In genomic region chr14:92601757-92602417, GRCh38 we compare ENCODE assay signal across 25 cellular contexts.
DNase-seq lines count a peak whose midpoint lies in the region; ATAC-seq and TF ChIP-seq lines count a peak whose summit lies in the region.
"Had no signal": no experiment of that assay in that cellular context is flagged by ENCODE, and none has a peak within 500 bp of the region (broad histone marks: within the 10 kb centered on the region; RNA-seq: fewer than 3 reads in every experiment).

No MANE protein-coding gene starts in this region.

- H3K36me3 Mint-ChIP-seq in immature natural killer cell, result peaks cover 8 to 11% (median 11%) of the 10 kb centered on the region in 3 donors
- H3K36me3 Mint-ChIP-seq: CD4-positive, CD25-positive, alpha-beta regulatory T cell had no signal

- H3K27me3 Mint-ChIP-seq in immature natural killer cell (ENCODE audit: low read depth in 3 of 3), result peaks cover 5 to 11% (median 6%) of the 10 kb centered on the region in 3 donors
- H3K27me3 Mint-ChIP-seq: activated B cell treated with CpG ODN at 0.5 μM for 24 hours; activated CD4-positive, alpha-beta memory T cell treated with anti-CD3 and anti-CD28 coated beads, Interleukin-2, amount 10 ng/mL, durations not matched to agents 7 days and 5 days; activated T-cell treated with anti-CD3 and anti-CD28 coated beads, Interleukin-2, amount 50 U/mL, for 24 hours; CD4-positive, CD25-positive, alpha-beta regulatory T cell; memory B cell had no signal

- TF ChIP-seq CTCF in colonic mucosa (IDR thresholded peaks at IDR 0.05), result no peak

- intact Hi-C loops in colonic mucosa (cut with DNase I), result no loop called here
- intact Hi-C loops in sciatic nerve (cut with DNase I), result no loop called here

- peak overlapping the region; percentile 76 to 94 (median 89) for H3K27ac Mint-ChIP-seq in immature natural killer cell
- H3K27ac Mint-ChIP-seq: activated B cell treated with CpG ODN at 0.5 μM for 24 hours; activated CD4-positive, alpha-beta memory T cell treated with anti-CD3 and anti-CD28 coated beads, Interleukin-2, amount 10 ng/mL, durations not matched to agents 7 days and 5 days; activated T-cell treated with anti-CD3 and anti-CD28 coated beads, Interleukin-2, amount 50 U/mL, for 24 hours; memory B cell; nephron progenitor cell; T-helper 2 cell treated with Interferon-gamma antibody and Interleukin-4, amounts not matched to agents 5 μg/mL and 100 μg/mL, for 36 hours had no signal

- ATAC-seq in sciatic nerve (peak; percentile 43), GM19455 (IDR thresholded peaks at IDR 0.05; ENCODE audit: unreplicated experiment) (no peak), HG03159 (IDR thresholded peaks at IDR 0.05; ENCODE audit: unreplicated experiment) (no peak)

- H3K27me3 ChIP-seq in BLaER1 treated with 17β-estradiol and CSF1 and Interleukin-3, amounts not matched to agents 10 nM and 100 nM, result no peaks in the 10 kb centered on the region
- no peaks in the 10 kb centered on the region for H3K27me3 ChIP-seq in colonic mucosa
- H3K27me3 ChIP-seq: testis had no signal

- peaks cover 25 to 73% (median 66%) of the 10 kb centered on the region in 10 experiments for H3K4me1 ChIP-seq in BLaER1 treated with 17β-estradiol and CSF1 and Interleukin-3, amounts not matched to agents 10 nM and 100 nM
- H3K4me1 ChIP-seq in colonic mucosa, result no peaks in the 10 kb centered on the region

- peaks cover 0 to 26% (median 0%) of the 10 kb centered on the region in 11 experiments; a peak in 4 of 22 replicates for H4K20me1 ChIP-seq in BLaER1 treated with 17β-estradiol and CSF1 and Interleukin-3, amounts not matched to agents 10 nM and 100 nM

- peak overlapping the region in 9 of 11 experiments; percentile 63 to 87 (median 83); a peak in 15 of 22 replicates for H3K27ac ChIP-seq in BLaER1 treated with 17β-estradiol and CSF1 and Interleukin-3, amounts not matched to agents 10 nM and 100 nM
- H3K27ac ChIP-seq in colonic mucosa, result peak overlapping the region; percentile 38
- H3K27ac ChIP-seq: HL-60, SK-N-MC, testis had no signal

- H3K4me1 Mint-ChIP-seq in immature natural killer cell, result peaks cover 61 to 89% of the 10 kb centered on the region in 2 donors

- H3K4me2 ChIP-seq in BLaER1 treated with 17β-estradiol and CSF1 and Interleukin-3, amounts not matched to agents 10 nM and 100 nM, result peak overlapping the region; percentile 59 to 95 (median 82); a peak in 19 of 22 replicates

- DNase-seq in colonic mucosa (no peak), immature natural killer cell (no peak), sciatic nerve (ENCODE audit: low spot score) (no peak), mesenteric fat pad (ENCODE audit: low spot score) (no peak), NCI-H2171 (lab: John Stamatoyannopoulos, UW) (no peak)
- DNase-seq: activated B cell treated with CpG ODN at 0.5 μM for 24 hours; activated CD4-positive, alpha-beta memory T cell treated with anti-CD3 and anti-CD28 coated beads, Interleukin-2, amount 10 ng/mL, durations not matched to agents 7 days and 5 days; activated naive CD4-positive, alpha-beta T cell treated with Interleukin-2 at 50 U/mL for 16 hours; activated T-cell treated with anti-CD3 and anti-CD28 coated beads, Interleukin-2, amount 50 U/mL, for 24 hours; CD4-positive, CD25-positive, alpha-beta regulatory T cell; DMS 273 treated with DMSO at 0.1 percent for 48 hours; hippocampal formation; islet precursor cell; NCI-H1417; NCI-H510A treated with DMSO at 0.1 percent for 48 hours; nephron progenitor cell; stimulated activated CD4-positive, alpha-beta T cell treated with anti-CD3 and anti-CD28 coated beads, Interleukin-12 subunit alpha, Interleukin-12 subunit beta, amount 100 ng/mL, for 4 hours; testis had no signal

- peak overlapping the region; percentile 48 to 81 (median 63) for H3K4me3 Mint-ChIP-seq in immature natural killer cell
- H3K4me3 Mint-ChIP-seq: activated B cell treated with CpG ODN at 0.5 μM for 24 hours; activated CD4-positive, alpha-beta memory T cell treated with anti-CD3 and anti-CD28 coated beads, Interleukin-2, amount 10 ng/mL, durations not matched to agents 7 days and 5 days; activated T-cell treated with anti-CD3 and anti-CD28 coated beads, Interleukin-2, amount 50 U/mL, for 24 hours; CD4-positive, CD25-positive, alpha-beta regulatory T cell; memory B cell; nephron progenitor cell; T-helper 2 cell treated with Interferon-gamma antibody and Interleukin-4, amounts not matched to agents 5 μg/mL and 100 μg/mL, for 36 hours had no signal

- H3K9me3 ChIP-seq in BLaER1 treated with 17β-estradiol and CSF1 and Interleukin-3, amounts not matched to agents 10 nM and 100 nM (replicated peaks in 1 of 11), result peaks cover 0 to 13% (median 9%) of the 10 kb centered on the region in 11 experiments; a peak in 15 of 22 replicates
- no peaks in the 10 kb centered on the region for H3K9me3 ChIP-seq in colonic mucosa
- H3K9me3 ChIP-seq: testis had no signal

- H3K9ac ChIP-seq in BLaER1 treated with 17β-estradiol and CSF1 and Interleukin-3, amounts not matched to agents 10 nM and 100 nM, result peak overlapping the region in 3 of 11 experiments; percentile 10 to 47 (median 32); a peak in 5 of 22 replicates
- H3K9ac ChIP-seq in colonic mucosa (ENCODE audit: low read depth in 2 of 2, low read length in 2 of 2), result no peak overlapping the region

- H3K9me3 Mint-ChIP-seq in immature natural killer cell, result no peaks in the 10 kb centered on the region
- H3K9me3 Mint-ChIP-seq: activated B cell treated with CpG ODN at 0.5 μM for 24 hours; activated CD4-positive, alpha-beta memory T cell treated with anti-CD3 and anti-CD28 coated beads, Interleukin-2, amount 10 ng/mL, durations not matched to agents 7 days and 5 days; memory B cell; T-helper 2 cell treated with Interferon-gamma antibody and Interleukin-4, amounts not matched to agents 5 μg/mL and 100 μg/mL, for 36 hours had no signal

- peaks cover 0 to 12% (median 0%) of the 10 kb centered on the region in 11 experiments; a peak in 5 of 22 replicates for H3K36me3 ChIP-seq in BLaER1 treated with 17β-estradiol and CSF1 and Interleukin-3, amounts not matched to agents 10 nM and 100 nM
- no peaks in the 10 kb centered on the region for H3K36me3 ChIP-seq in colonic mucosa

- no peak overlapping the region for H3K4me3 ChIP-seq in BLaER1 treated with 17β-estradiol and CSF1 and Interleukin-3, amounts not matched to agents 10 nM and 100 nM
- no peak overlapping the region for H3K4me3 ChIP-seq in colonic mucosa
- H3K4me3 ChIP-seq: SK-N-MC, testis had no signal
